ENCODE assay signal across 8 cellular contexts in genomic region chr10:48307584-48307983, GRCh38. TPM values are rescaled to one million over a fixed set of nuclear protein-coding genes. Genes with fewer than 3 reads are reported as not detected.
DNase-seq lines count a peak whose midpoint lies in the region; ATAC-seq and TF ChIP-seq lines count a peak whose summit lies in the region.

No MANE protein-coding gene starts in this region.

- WGBS in heart left ventricle, 4 donors, result 0 to 4% (median 2%) methylated on average over 5 of the region's 5 CpGs
- WGBS in lung, 2 donors, result 13 to 15% methylated on average over 5 of the region's 5 CpGs

- ATAC-seq in heart left ventricle (no peak), left ventricle myocardium superior (no peak), lung (ENCODE audit: insufficient read depth, low FRiP score) (no peak)

- peak overlapping the region in 10 of 12 donors; percentile 91 to 99 (median 97) for H3K27ac ChIP-seq in heart left ventricle
- H3K27ac ChIP-seq in lung (ENCODE audit: low read depth in 1 of 2, low read length in 1 of 2), result peak overlapping the region in 1 of 2 donors; percentile 97
- H3K27ac ChIP-seq in vagina, result peak overlapping the region; percentile 92

- TF ChIP-seq CTCF in heart left ventricle (IDR thresholded peaks at IDR 0.05) (no peak), astrocyte of the cerebellum (IDR thresholded peaks at IDR 0.05; ENCODE audit: low read depth, low read length, missing control alignments) (no peak), lung (IDR thresholded peaks at IDR 0.05; ENCODE audit: control extremely low read depth, extremely low read depth) (no peak), vagina (IDR thresholded peaks at IDR 0.05) (no peak)

- intact Hi-C loops in heart left ventricle (cut with DNase I) (loop anchor here in 1 of 10 donors (5.0 kb wide), 3 partner anchors 55 to 350 kb away; no protein-coding TSS in a partner anchor), left ventricle myocardium superior (cut with micrococcal nuclease) (no loop called here), vagina (cut with DNase I) (no loop called here)

- no peaks in the 10 kb centered on the region for H3K27me3 ChIP-seq in heart left ventricle
- H3K27me3 ChIP-seq in lung (ENCODE audit: control insufficient read depth, insufficient read depth), result no peaks in the 10 kb centered on the region
- H3K27me3 ChIP-seq in vagina, result no peaks in the 10 kb centered on the region

- no peak for TF ChIP-seq POLR2A in heart left ventricle (IDR thresholded peaks at IDR 0.05)
- TF ChIP-seq POLR2A in vagina (IDR thresholded peaks at IDR 0.05), result no peak

- H3K36me3 ChIP-seq in heart left ventricle, result no peaks in the 10 kb centered on the region
- no peaks in the 10 kb centered on the region for H3K36me3 ChIP-seq in lung (ENCODE audit: control insufficient read depth in 2 of 2, insufficient read depth in 2 of 2, low read length in 2 of 2)
- H3K36me3 ChIP-seq in vagina, result no peaks in the 10 kb centered on the region

- H3K4me1 ChIP-seq in heart left ventricle (peaks cover 0 to 38% (median 21%) of the 10 kb centered on the region in 12 donors), lung (ENCODE audit: control insufficient read depth in 2 of 2, insufficient read depth in 2 of 2, low read length in 2 of 2) (peaks cover 3 to 27% of the 10 kb centered on the region in 2 donors), vagina (peaks cover 29% of the 10 kb centered on the region)

- H3K4me3 ChIP-seq in heart left ventricle, result peak overlapping the region; percentile 74 to 97 (median 88)
- H3K4me3 ChIP-seq in astrocyte of the cerebellum (ENCODE audit: low read depth, low read length), result peak overlapping the region; percentile 80
- H3K4me3 ChIP-seq in lung, result peak overlapping the region; percentile 63
- peak overlapping the region; percentile 70 to 78 for H3K4me3 ChIP-seq in vagina

- in situ Hi-C loops in astrocyte of the cerebellum (cut with HindIII; ENCODE audit: low sequenced_read_pairs), result no loop called here

- DNase-seq in heart left ventricle (no peak), left ventricle myocardium superior (no peak), astrocyte of the cerebellum (ENCODE audit: low read depth) (no peak), lung (ENCODE audit: low spot score) (no peak), vagina (ENCODE audit: extremely low spot score in 2 of 2) (no peak), NCI-H2029 (lab: John Stamatoyannopoulos, UW) (no peak), Ammon's horn (ENCODE audit: low spot score) (no peak), H4 (ENCODE audit: low spot score) (no peak)

- no peaks in the 10 kb centered on the region for H3K9me3 ChIP-seq in heart left ventricle
- H3K9me3 ChIP-seq in lung (ENCODE audit: control insufficient read depth in 2 of 2, insufficient read depth in 1 of 2, low read length in 1 of 2), result no peaks in the 10 kb centered on the region
- H3K9me3 ChIP-seq in vagina, result no peaks in the 10 kb centered on the region

RNA-seq across cellular contexts. Expression of gene MAPK8, which starts 1.1 kb away (rescaled TPM):
- total RNA-seq in heart left ventricle (10 to 100 TPM; 22.8 to 36.8 (median 31.8) TPM), left ventricle myocardium superior (38.4 TPM), lung (100 to 1,000 TPM in 1 of 2 donors, 10 to 100 TPM in 1; 33.9 to 142 TPM), vagina (54.3 TPM)
- polyA plus RNA-seq in heart left ventricle (10 to 100 TPM in 1 of 2 donors, 1 to 10 TPM in 1; 4.2 to 17.7 TPM), lung (10 to 100 TPM in 1 of 2 donors, 1 to 10 TPM in 1; 9.1 to 14.6 TPM)
- 68.7 and 71.1 TPM in 2 replicates for total RNA-seq in H4 (2014; rRNA removed; shearing (Covaris generic))

RNA-seq across cellular contexts. Expression of gene FRMPD2, which starts 33.1 kb away (rescaled TPM):
- total RNA-seq in heart left ventricle, result under 1 TPM in 2 of 9 donors, not detected in 7; 0.20 to 0.66 TPM
- not detected for polyA plus RNA-seq in heart left ventricle
- total RNA-seq in left ventricle myocardium superior, result not detected
- total RNA-seq in lung, result 10 to 100 TPM; 11.3 to 26.7 TPM
- polyA plus RNA-seq in lung, result 1 to 10 TPM; 1.8 to 2.7 TPM
- total RNA-seq in vagina, result not detected
- total RNA-seq in H4 (2014; rRNA removed; shearing (Covaris generic)), result 0.02 TPM in 1 of 2 replicates, not detected in the other

Comparison
In these comparisons a context has a peak if more than half of its experiments do, and no peak if none do; other contexts are left out.
1. RNA of gene FRMPD2, which starts 33.1 kb away (total RNA-seq): 11.3 to 26.7 TPM in lung; 0.20 to 0.66 TPM in heart left ventricle, not detected in left ventricle myocardium superior (single experiment), not detected in vagina (single experiment) and 0.02 TPM in H4; every median in the first group is over 4 times any median in the second.
2. Peak in every context shown above with its lines, with median percentiles within 50 percentile points of each other: H3K4me3 ChIP-seq.